ENCODE assay signal across 2 cellular contexts in the genomic region with DNA sequence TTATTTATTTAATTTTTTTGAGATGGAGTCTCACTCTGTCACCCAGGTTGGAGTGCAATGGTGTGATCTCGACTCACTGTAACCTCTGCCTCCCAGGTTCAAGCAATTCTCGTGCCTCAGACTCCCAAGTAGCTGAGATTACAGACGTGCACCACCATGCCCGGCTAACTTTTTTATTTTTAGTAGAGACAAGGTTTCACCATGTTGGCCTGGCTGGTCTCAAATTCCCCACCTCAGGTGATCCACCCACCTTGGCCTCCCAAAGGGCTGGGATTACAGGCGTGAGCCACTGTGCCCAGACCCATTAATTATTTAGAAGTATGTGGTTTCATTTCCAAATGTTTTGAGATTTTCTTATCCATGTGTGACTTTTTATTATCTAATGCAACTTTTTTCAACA. TPM values are rescaled to one million over a fixed set of nuclear protein-coding genes. Genes with fewer than 3 reads are reported as not detected.
"Had no signal": no experiment of that assay in that cellular context is flagged by ENCODE, and none has a peak within 500 bp of the region (broad histone marks: within the 10 kb centered on the region; RNA-seq: fewer than 3 reads in every experiment).

No MANE protein-coding gene starts in this region.

RNA-seq across cellular contexts. Expression of gene MYL4, which starts 42.3 kb away (rescaled TPM):
- total RNA-seq: RPMI7951, SK-MEL-5 had no signal
